ENCODE assay signal across 31 cellular contexts in the genomic region with DNA sequence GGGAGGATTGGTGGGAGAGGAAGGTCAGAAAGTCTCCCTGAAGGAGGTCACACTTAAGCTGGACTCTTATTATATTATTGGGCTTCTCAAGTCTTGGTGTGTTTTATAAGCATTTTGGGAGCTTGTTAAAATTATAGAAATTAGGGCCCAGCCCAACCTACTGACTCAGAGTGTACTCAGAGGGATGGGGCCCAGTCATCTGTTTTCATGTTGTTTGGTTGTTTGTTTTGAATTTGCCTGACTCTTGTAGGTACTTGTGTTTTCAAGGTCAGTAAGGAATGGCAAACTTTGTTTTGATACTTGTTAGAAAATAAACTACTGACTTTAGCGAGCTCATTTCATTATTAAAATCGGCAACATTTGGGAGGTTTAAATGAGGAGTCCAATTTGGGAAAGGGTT.
"Had no signal": no experiment of that assay in that cellular context is flagged by ENCODE, and none has a peak within 500 bp of the region (broad histone marks: within the 10 kb centered on the region; RNA-seq: fewer than 3 reads in every experiment).

No MANE protein-coding gene starts in this region.

- FAIRE-seq: astrocyte, colon had no signal

- H3K9me3 ChIP-seq: esophagus muscularis mucosa, gastrocnemius medialis had no signal

- H3K4me3 ChIP-seq: esophagus muscularis mucosa, gastrocnemius medialis, heart left ventricle had no signal

- DNase-seq: activated B cell treated with CpG ODN at 0.5 μM for 24 hours; activated CD4-positive, alpha-beta T cell treated with anti-CD3 and anti-CD28 coated beads for 48 hours; activated CD4-positive, alpha-beta T cell treated with anti-CD3 and anti-CD28 coated beads, Interleukin-2, amount 50 U/mL, for 1 hour; activated CD4-positive, alpha-beta T cell treated with anti-CD3 and anti-CD28 coated beads, Interleukin-2, amount 50 U/mL, for 48 hours; activated CD8-positive, alpha-beta memory T cell treated with anti-CD3 and anti-CD28 coated beads for 24 hours; activated CD8-positive, alpha-beta T cell treated with anti-CD3 and anti-CD28 coated beads for 36 hours; activated effector memory CD4-positive, alpha-beta T cell treated with Interleukin-2 at 50 U/mL for 16 hours; activated gamma-delta T cell treated with Interleukin-2 at 50 U/mL for 16 hours; activated naive CD4-positive, alpha-beta T cell treated with anti-CD3 and anti-CD28 coated beads, Interleukin-2, amount 50 U/mL, for 16 hours; activated naive CD4-positive, alpha-beta T cell treated with Interleukin-2 at 50 U/mL for 16 hours; activated T-cell treated with anti-CD3 and anti-CD28 coated beads, Interleukin-2, amount 50 U/mL, for 4 hours; amniotic stem cell; anterior cingulate cortex; brain microvascular endothelial cell; caudate nucleus; effector memory CD4-positive, alpha-beta T cell; endodermal cell; erythroblast; foreskin keratinocyte; gastrocnemius medialis; glutamatergic neuron; heart left ventricle; T-helper 1 cell; T-helper 17 cell; T1000; WERI-Rb-1 had no signal

- H3K4me1 ChIP-seq: esophagus muscularis mucosa, foreskin keratinocyte, gastrocnemius medialis, heart left ventricle had no signal

- H3K27me3 ChIP-seq: brain microvascular endothelial cell, gastrocnemius medialis had no signal

- H3K27ac ChIP-seq: brain microvascular endothelial cell, esophagus muscularis mucosa, foreskin keratinocyte, gastrocnemius medialis, heart left ventricle, WERI-Rb-1 had no signal

- H3K36me3 ChIP-seq: brain microvascular endothelial cell, esophagus muscularis mucosa, gastrocnemius medialis, heart left ventricle, WERI-Rb-1 had no signal

- ATAC-seq: activated CD4-positive, CD25-positive, alpha-beta regulatory T cell treated with anti-CD3 and anti-CD28 coated beads, Interleukin-2, amount 50 U/mL, for 24 hours; activated CD8-positive, alpha-beta T cell treated with anti-CD3 and anti-CD28 coated beads for 36 hours; activated T-cell treated with anti-CD3 and anti-CD28 coated beads, Interleukin-2, amount 50 U/mL, for 4 hours; activated T-helper 17 cell treated with anti-CD3 and anti-CD28 coated beads, Interleukin-2, amount 50 U/mL, for 72 hours; foreskin keratinocyte; gastrocnemius medialis; heart left ventricle; T-helper 17 cell had no signal
